In the genomic region with DNA sequence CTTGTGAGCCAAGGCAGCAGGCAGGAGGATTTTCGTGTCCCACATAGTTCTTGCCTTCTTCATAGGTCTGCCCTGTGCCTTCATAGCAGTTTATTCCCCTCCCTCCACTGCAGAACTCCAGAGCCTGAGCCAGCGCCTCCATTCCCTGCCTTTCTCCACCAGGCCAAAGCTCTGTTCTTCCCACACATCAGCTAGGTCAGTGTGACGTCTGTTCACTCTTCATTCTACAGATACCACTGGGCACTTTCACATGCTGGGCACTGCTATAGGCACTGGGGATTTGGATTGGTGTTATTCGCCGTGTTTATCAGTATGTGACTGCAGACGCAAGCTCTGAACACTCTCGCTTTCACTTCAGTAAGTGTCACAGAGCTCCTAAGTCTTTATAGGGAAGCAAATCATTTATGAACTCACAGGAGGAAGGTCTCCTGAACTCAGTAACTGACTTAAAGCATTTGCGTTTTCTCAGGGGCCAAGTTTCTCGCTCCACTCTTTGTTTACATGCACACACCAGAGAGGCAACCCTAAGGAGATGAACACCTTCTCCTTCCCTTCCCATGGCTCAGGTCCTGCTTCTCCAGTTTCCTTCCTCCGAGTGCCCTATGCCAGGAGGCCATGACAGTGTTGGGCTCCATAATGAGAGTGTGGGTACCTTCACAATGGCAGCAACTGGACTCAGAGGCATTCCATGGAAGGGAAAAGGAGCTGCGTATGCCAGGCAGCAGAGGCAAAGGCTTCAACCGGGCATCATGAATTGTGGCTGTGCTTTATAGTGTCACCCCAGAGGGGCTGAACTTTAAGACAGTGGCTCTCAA, we compare ENCODE assay signal across 14 cellular contexts. TPM values are rescaled to one million over a fixed set of nuclear protein-coding genes. Genes with fewer than 3 reads are reported as not detected.
DNase-seq lines count a peak whose midpoint lies in the region; ATAC-seq and TF ChIP-seq lines count a peak whose summit lies in the region.
"Had no signal": no experiment of that assay in that cellular context is flagged by ENCODE, and none has a peak within 500 bp of the region (broad histone marks: within the 10 kb centered on the region; RNA-seq: fewer than 3 reads in every experiment).

No MANE protein-coding gene starts in this region.

- H2BK5ac ChIP-seq in neuronal stem cell (ENCODE audit: low read length): no peak overlapping the region

- H4K8ac ChIP-seq in neuronal stem cell (ENCODE audit: low read depth, low read length): no peak overlapping the region

- H3K4me1 Mint-ChIP-seq in activated naive CD4-positive, alpha-beta T cell treated with anti-CD3 and anti-CD28 coated beads, Interleukin-2, amount 10 ng/mL, durations not matched to agents 7 days and 5 days: peaks cover 8% of the 10 kb centered on the region
- peaks cover 22% of the 10 kb centered on the region for H3K4me1 Mint-ChIP-seq in type B pancreatic cell (ENCODE audit: unreplicated experiment)

- peak overlapping the region in 1 of 2 donors; percentile 53 for H3K4me3 ChIP-seq in duodenal mucosa (ENCODE audit: low read depth in 1 of 2, low read length in 2 of 2)
- no peak overlapping the region for H3K4me3 ChIP-seq in neuronal stem cell (ENCODE audit: low read length in 2 of 2)

- H3K36me3 ChIP-seq in duodenal mucosa (ENCODE audit: control insufficient read depth in 1 of 2, insufficient read depth in 2 of 2, low read length in 2 of 2) (peaks cover 0 to 5% of the 10 kb centered on the region in 2 donors), neuronal stem cell (replicated peaks in 1 of 2; ENCODE audit: control insufficient read depth in 2 of 2, insufficient read depth in 2 of 2, low read length in 2 of 2) (no peaks in the 10 kb centered on the region)

- H3K9ac ChIP-seq in duodenal mucosa (ENCODE audit: low read depth in 1 of 2, low read length in 2 of 2): peak overlapping the region; percentile 6 to 39
- H3K9ac ChIP-seq in neuronal stem cell (ENCODE audit: low read depth, low read length, poor library complexity): no peak overlapping the region

- no peaks in the 10 kb centered on the region for H3K27me3 ChIP-seq in duodenal mucosa (ENCODE audit: control insufficient read depth in 1 of 2, insufficient read depth in 2 of 2, low read length in 2 of 2)
- peaks cover 0 to 24% (median 0%) of the 10 kb centered on the region in 3 experiments for H3K27me3 ChIP-seq in neuronal stem cell (ENCODE audit: control insufficient read depth in 3 of 3, insufficient read depth in 3 of 3, low read depth in 1 of 3, low read length in 3 of 3)

- peak overlapping the region; percentile 16 for H3K27ac Mint-ChIP-seq in activated naive CD4-positive, alpha-beta T cell treated with anti-CD3 and anti-CD28 coated beads, Interleukin-2, amount 10 ng/mL, durations not matched to agents 7 days and 5 days
- no peak overlapping the region for H3K27ac Mint-ChIP-seq in activated naive CD4-positive, alpha-beta T cell treated with anti-CD3 and anti-CD28 coated beads, Interleukin-2, amount 50 U/mL, for 72 hours
- peak overlapping the region; percentile 49 for H3K27ac Mint-ChIP-seq in type B pancreatic cell
- H3K27ac Mint-ChIP-seq: activated CD4-positive, alpha-beta T cell treated with anti-CD3 and anti-CD28 coated beads for 36 hours; activated T-helper 2 cell treated with anti-CD3 and anti-CD28 coated beads, Interferon-gamma antibody, Interleukin-2, Interleukin-4, amounts not matched to agents 10 μg/mL and 5 μg/mL and 100 μg/mL, durations not matched to agents 14 hours and 24 hours and 36 hours; effector memory CD8-positive, alpha-beta T cell; T-cell had no signal

- no CpG with 5 or more reads among the region's 12 CpGs for WGBS in neuronal stem cell (ENCODE audit: extremely low coverage in 2 of 2, insufficient read length in 2 of 2, insufficient replicate concordance in 1 of 2), 2 donors

- H3K9me3 Mint-ChIP-seq in activated naive CD4-positive, alpha-beta T cell treated with anti-CD3 and anti-CD28 coated beads, Interleukin-2, amount 10 ng/mL, durations not matched to agents 7 days and 5 days: no peaks in the 10 kb centered on the region
- no peaks in the 10 kb centered on the region for H3K9me3 Mint-ChIP-seq in activated naive CD4-positive, alpha-beta T cell treated with anti-CD3 and anti-CD28 coated beads, Interleukin-2, amount 50 U/mL, for 72 hours
- peaks cover 3% of the 10 kb centered on the region for H3K9me3 Mint-ChIP-seq in type B pancreatic cell
- H3K9me3 Mint-ChIP-seq: activated T-helper 2 cell treated with anti-CD3 and anti-CD28 coated beads, Interferon-gamma antibody, Interleukin-2, Interleukin-4, amounts not matched to agents 10 μg/mL and 5 μg/mL and 100 μg/mL, durations not matched to agents 14 hours and 24 hours and 36 hours; effector memory CD8-positive, alpha-beta T cell had no signal

- no peak overlapping the region for H3K4me2 ChIP-seq in neuronal stem cell (ENCODE audit: insufficient read depth, low read length, poor library complexity, severe bottlenecking)

- no peak overlapping the region for H3K4me3 Mint-ChIP-seq in activated naive CD4-positive, alpha-beta T cell treated with anti-CD3 and anti-CD28 coated beads, Interleukin-2, amount 10 ng/mL, durations not matched to agents 7 days and 5 days
- H3K4me3 Mint-ChIP-seq in type B pancreatic cell: no peak overlapping the region
- H3K4me3 Mint-ChIP-seq: activated CD4-positive, alpha-beta T cell treated with anti-CD3 and anti-CD28 coated beads for 36 hours; effector memory CD8-positive, alpha-beta T cell; T-cell had no signal

- H2BK12ac ChIP-seq in neuronal stem cell (ENCODE audit: low read length): no peak overlapping the region

- no peak overlapping the region for H2AK5ac ChIP-seq in neuronal stem cell (ENCODE audit: low read depth, low read length)

- peaks cover 39% of the 10 kb centered on the region for H3K27me3 Mint-ChIP-seq in activated naive CD4-positive, alpha-beta T cell treated with anti-CD3 and anti-CD28 coated beads, Interleukin-2, amount 10 ng/mL, durations not matched to agents 7 days and 5 days
- H3K27me3 Mint-ChIP-seq in type B pancreatic cell: peaks cover 19% of the 10 kb centered on the region
- H3K27me3 Mint-ChIP-seq: activated CD4-positive, alpha-beta T cell treated with anti-CD3 and anti-CD28 coated beads for 36 hours; effector memory CD8-positive, alpha-beta T cell; T-cell had no signal

- no peak overlapping the region for H3K4ac ChIP-seq in neuronal stem cell (ENCODE audit: low read length)

- H3K9me3 ChIP-seq in duodenal mucosa (ENCODE audit: control insufficient read depth in 1 of 2, low read length in 2 of 2): no peaks in the 10 kb centered on the region
- no peaks in the 10 kb centered on the region for H3K9me3 ChIP-seq in neuronal stem cell (replicated peaks in 1 of 2; ENCODE audit: control insufficient read depth in 2 of 2, insufficient read depth in 1 of 2, low read depth in 1 of 2, low read length in 2 of 2)

- CTCF ChIA-PET in activated naive CD4-positive, alpha-beta T cell treated with anti-CD3 and anti-CD28 coated beads, Interleukin-2, amount 10 ng/mL, durations not matched to agents 7 days and 5 days (lab: Charles Lee): interaction anchor here (1.2 to 7.4 kb wide), 4 partner anchors 37 to 180 kb away, joined by 3 to 184 read pairs (median 4); partner anchors contain the start of gene ACSS1

- no peak overlapping the region for H3K18ac ChIP-seq in neuronal stem cell (ENCODE audit: low read length)

- H4K91ac ChIP-seq in neuronal stem cell (ENCODE audit: low read depth, low read length, poor library complexity): no peak overlapping the region

- H2AFZ ChIP-seq in neuronal stem cell (ENCODE audit: low read length): no peak overlapping the region

- DNase-seq in activated naive CD4-positive, alpha-beta T cell treated with anti-CD3 and anti-CD28 coated beads, Interleukin-2, amount 10 ng/mL, durations not matched to agents 7 days and 5 days: no peak
- DNase-seq in activated naive CD4-positive, alpha-beta T cell treated with anti-CD3 and anti-CD28 coated beads, Interleukin-2, amount 50 U/mL, for 72 hours (ENCODE audit: low spot score in 2 of 2): no peak
- DNase-seq in medulla oblongata (ENCODE audit: extremely low spot score): peak; percentile 56
- peak; percentile 24 for DNase-seq in type B pancreatic cell (ENCODE audit: extremely low spot score, unreplicated experiment)
- DNase-seq in stimulated activated CD4-positive, alpha-beta T cell treated with anti-CD3 and anti-CD28 coated beads, Interleukin-4, amount 100 ng/mL, for 24 hours: no peak
- DNase-seq in neuronal stem cell (ENCODE audit: low spot score): no peak
- DNase-seq: ACHN; activated CD4-positive, alpha-beta T cell treated with anti-CD3 and anti-CD28 coated beads for 36 hours; effector memory CD8-positive, alpha-beta T cell; NCI-H2029 had no signal

- no peak overlapping the region for H2BK120ac ChIP-seq in neuronal stem cell (ENCODE audit: low read depth, low read length)

- H3K27ac ChIP-seq in duodenal mucosa (ENCODE audit: low read depth, low read length) (no peak overlapping the region), neuronal stem cell (replicated peaks; ENCODE audit: low read length) (no peak overlapping the region)

- no peaks in the 10 kb centered on the region for H3K79me1 ChIP-seq in neuronal stem cell (ENCODE audit: low read depth, low read length)

- H3K14ac ChIP-seq in neuronal stem cell (ENCODE audit: low read length): no peak overlapping the region

- no peak for TF ChIP-seq CTCF in type B pancreatic cell (conservative IDR thresholded peaks at IDR 0.05)

- no peak overlapping the region for H3K23ac ChIP-seq in neuronal stem cell (ENCODE audit: low read depth, low read length, poor library complexity)

- no peak for ATAC-seq in activated naive CD4-positive, alpha-beta T cell treated with anti-CD3 and anti-CD28 coated beads, Interleukin-2, amount 50 U/mL, for 72 hours
- no peak for ATAC-seq in GM21825 (IDR thresholded peaks at IDR 0.05; ENCODE audit: unreplicated experiment)
- ATAC-seq: activated CD4-positive, alpha-beta T cell treated with anti-CD3 and anti-CD28 coated beads for 36 hours; effector memory CD8-positive, alpha-beta T cell; T-cell had no signal

- H3K4me1 ChIP-seq in duodenal mucosa (ENCODE audit: control insufficient read depth in 1 of 2, insufficient read depth in 2 of 2, low read length in 2 of 2) (peaks cover 44 to 47% of the 10 kb centered on the region in 2 donors), neuronal stem cell (ENCODE audit: control insufficient read depth in 2 of 2, insufficient read depth in 1 of 2, low read depth in 1 of 2, low read length in 2 of 2) (peaks cover 1 to 10% of the 10 kb centered on the region in 2 donors)

- peaks cover 14% of the 10 kb centered on the region for H3K36me3 Mint-ChIP-seq in activated naive CD4-positive, alpha-beta T cell treated with anti-CD3 and anti-CD28 coated beads, Interleukin-2, amount 10 ng/mL, durations not matched to agents 7 days and 5 days
- H3K36me3 Mint-ChIP-seq in activated naive CD4-positive, alpha-beta T cell treated with anti-CD3 and anti-CD28 coated beads, Interleukin-2, amount 50 U/mL, for 72 hours: peaks cover 0 to 7% of the 10 kb centered on the region in 2 donors
- H3K36me3 Mint-ChIP-seq in type B pancreatic cell: peaks cover 3% of the 10 kb centered on the region

- no peak overlapping the region for H2BK15ac ChIP-seq in neuronal stem cell (ENCODE audit: low read length)

RNA-seq across cellular contexts. Expression of gene APMAP, which starts 6.3 kb away (rescaled TPM):
- 10 to 100 TPM; 33.7 to 57.6 TPM for total RNA-seq in activated naive CD4-positive, alpha-beta T cell treated with anti-CD3 and anti-CD28 coated beads, Interleukin-2, amount 50 U/mL, for 72 hours
- total RNA-seq in type B pancreatic cell (ENCODE audit: low replicate concordance): 71.6 and 72.8 TPM in 2 replicates
- polyA plus RNA-seq in neuronal stem cell (2013, experiment 1 of 2): 56.3 TPM
- 57.5 TPM for polyA plus RNA-seq in neuronal stem cell (2013, experiment 2 of 2)

RNA-seq across cellular contexts. Expression of gene CST7, which starts 49.8 kb away (rescaled TPM):
- total RNA-seq in activated naive CD4-positive, alpha-beta T cell treated with anti-CD3 and anti-CD28 coated beads, Interleukin-2, amount 50 U/mL, for 72 hours: 10 to 100 TPM; 29.8 to 50.3 TPM
- total RNA-seq in type B pancreatic cell (ENCODE audit: low replicate concordance): not detected in 2 replicates
- polyA plus RNA-seq in neuronal stem cell (2013, experiment 1 of 2): not detected
- polyA plus RNA-seq in neuronal stem cell (2013, experiment 2 of 2): not detected

RNA-seq across cellular contexts. Expression of gene ACSS1, which starts 59.1 kb away (rescaled TPM):
- total RNA-seq in activated naive CD4-positive, alpha-beta T cell treated with anti-CD3 and anti-CD28 coated beads, Interleukin-2, amount 50 U/mL, for 72 hours: 10 to 100 TPM in 1 of 2 donors, 1 to 10 TPM in 1; 5.5 to 11.3 TPM
- 22.2 and 27.5 TPM in 2 replicates for total RNA-seq in type B pancreatic cell (ENCODE audit: low replicate concordance)
- polyA plus RNA-seq in neuronal stem cell (2013, experiment 1 of 2): 0.24 TPM
- polyA plus RNA-seq in neuronal stem cell (2013, experiment 2 of 2): 0.26 TPM

Comparison
In these comparisons a context has a peak if more than half of its experiments do, and no peak if none do; other contexts are left out.
1. H3K27ac Mint-ChIP-seq: peak in activated naive CD4-positive, alpha-beta T cell treated with anti-CD3 and anti-CD28 coated beads, Interleukin-2, amount 10 ng/mL, durations not matched to agents 7 days and 5 days (single experiment) and type B pancreatic cell (single experiment); none in activated naive CD4-positive, alpha-beta T cell treated with anti-CD3 and anti-CD28 coated beads, Interleukin-2, amount 50 U/mL, for 72 hours (0 of 2).
2. DNase-seq: peak in medulla oblongata (single experiment) and type B pancreatic cell (single experiment); none in activated naive CD4-positive, alpha-beta T cell treated with anti-CD3 and anti-CD28 coated beads, Interleukin-2, amount 10 ng/mL, durations not matched to agents 7 days and 5 days (single experiment), activated naive CD4-positive, alpha-beta T cell treated with anti-CD3 and anti-CD28 coated beads, Interleukin-2, amount 50 U/mL, for 72 hours (0 of 2), stimulated activated CD4-positive, alpha-beta T cell treated with anti-CD3 and anti-CD28 coated beads, Interleukin-4, amount 100 ng/mL, for 24 hours (single experiment) and neuronal stem cell (single experiment).
3. RNA of gene CST7, which starts 49.8 kb away (total RNA-seq): 29.8 to 50.3 TPM in activated naive CD4-positive, alpha-beta T cell treated with anti-CD3 and anti-CD28 coated beads, Interleukin-2, amount 50 U/mL, for 72 hours; not detected in type B pancreatic cell; every median in the first group is over 10 times any median in the second.